Comparison of ENCODE assay signal across 25 cellular contexts in genomic region chr1:39043513-39043912, GRCh38. TPM values are rescaled to one million over a fixed set of nuclear protein-coding genes. Genes with fewer than 3 reads are reported as not detected.
DNase-seq lines count a peak whose midpoint lies in the region; ATAC-seq and TF ChIP-seq lines count a peak whose summit lies in the region.
"Had no signal": no experiment of that assay in that cellular context is flagged by ENCODE, and none has a peak within 500 bp of the region (broad histone marks: within the 10 kb centered on the region; RNA-seq: fewer than 3 reads in every experiment).

No MANE protein-coding gene starts in this region.

- peaks cover 13% of the 10 kb centered on the region for H3K36me3 Mint-ChIP-seq in T-helper 2 cell treated with Interferon-gamma antibody and Interleukin-4, amounts not matched to agents 5 μg/mL and 100 μg/mL, for 36 hours (ENCODE audit: low read depth)
- H3K36me3 Mint-ChIP-seq in central memory CD8-positive, alpha-beta T cell (ENCODE audit: insufficient read depth) = peaks cover 16% of the 10 kb centered on the region

- H3K27me3 ChIP-seq in upper lobe of right lung (no peaks in the 10 kb centered on the region), hepatocyte (no peaks in the 10 kb centered on the region), mesenchymal stem cell (ENCODE audit: control insufficient read depth in 1 of 2, insufficient read depth in 1 of 2, low read length in 2 of 2) (no peaks in the 10 kb centered on the region), GM23248 (replicated peaks; ENCODE audit: insufficient read depth) (no peaks in the 10 kb centered on the region)

- H3K79me2 ChIP-seq in hepatocyte (no peaks in the 10 kb centered on the region), GM23248 (ENCODE audit: insufficient read depth) (no peaks in the 10 kb centered on the region)

- H3K23ac ChIP-seq in mesenchymal stem cell (ENCODE audit: low read length in 2 of 2) = no peak overlapping the region

- no peak overlapping the region for H3K4me3 ChIP-seq in upper lobe of right lung
- no peak overlapping the region for H3K4me3 ChIP-seq in hepatocyte
- no peak overlapping the region for H3K4me3 ChIP-seq in mesenchymal stem cell (ENCODE audit: insufficient read depth in 1 of 2, low read depth in 1 of 2, low read length in 2 of 2)
- H3K4me3 ChIP-seq in GM23248 = no peak overlapping the region

- no peak overlapping the region for H3K4ac ChIP-seq in mesenchymal stem cell (ENCODE audit: low read depth in 1 of 2, low read length in 2 of 2)

- H4K91ac ChIP-seq in mesenchymal stem cell (ENCODE audit: low read length) = no peak overlapping the region

- H3K27ac Mint-ChIP-seq in T-helper 2 cell treated with Interferon-gamma antibody and Interleukin-4, amounts not matched to agents 5 μg/mL and 100 μg/mL, for 36 hours = peak overlapping the region; percentile 36
- H3K27ac Mint-ChIP-seq in central memory CD8-positive, alpha-beta T cell (ENCODE audit: low read depth) = peak overlapping the region; percentile 4
- H3K27ac Mint-ChIP-seq: activated naive CD8-positive, alpha-beta T cell treated with anti-CD3 and anti-CD28 coated beads, Interleukin-2, amount 10 ng/mL, durations not matched to agents 7 days and 5 days had no signal

- H4K8ac ChIP-seq in mesenchymal stem cell (ENCODE audit: low read length) = no peak overlapping the region

- H3K9me3 Mint-ChIP-seq in T-helper 2 cell treated with Interferon-gamma antibody and Interleukin-4, amounts not matched to agents 5 μg/mL and 100 μg/mL, for 36 hours = no peaks in the 10 kb centered on the region
- H3K9me3 Mint-ChIP-seq in central memory CD8-positive, alpha-beta T cell = no peaks in the 10 kb centered on the region
- H3K9me3 Mint-ChIP-seq: activated naive CD8-positive, alpha-beta T cell treated with anti-CD3 and anti-CD28 coated beads, Interleukin-2, amount 10 ng/mL, durations not matched to agents 7 days and 5 days had no signal

- no peak for TF ChIP-seq CTCF in upper lobe of right lung (IDR thresholded peaks at IDR 0.05)
- TF ChIP-seq CTCF in hepatocyte (IDR thresholded peaks at IDR 0.05; ENCODE audit: poor library complexity) = no peak

- H3K79me1 ChIP-seq in mesenchymal stem cell (replicated peaks; ENCODE audit: low read length, poor library complexity, severe bottlenecking) = no peaks in the 10 kb centered on the region

- H3K9me3 ChIP-seq in upper lobe of right lung = no peaks in the 10 kb centered on the region
- H3K9me3 ChIP-seq in hepatocyte (ENCODE audit: low read depth) = no peaks in the 10 kb centered on the region
- no peaks in the 10 kb centered on the region for H3K9me3 ChIP-seq in mesenchymal stem cell (ENCODE audit: control insufficient read depth, low read length)
- no peaks in the 10 kb centered on the region for H3K9me3 ChIP-seq in GM23248 (ENCODE audit: low read depth)

- no peak overlapping the region for H3K4me3 Mint-ChIP-seq in T-helper 2 cell treated with Interferon-gamma antibody and Interleukin-4, amounts not matched to agents 5 μg/mL and 100 μg/mL, for 36 hours
- H3K4me3 Mint-ChIP-seq in central memory CD8-positive, alpha-beta T cell = no peak overlapping the region
- H3K4me3 Mint-ChIP-seq: activated naive CD8-positive, alpha-beta T cell treated with anti-CD3 and anti-CD28 coated beads, Interleukin-2, amount 10 ng/mL, durations not matched to agents 7 days and 5 days had no signal

- H3K4me2 ChIP-seq in hepatocyte (no peak overlapping the region), mesenchymal stem cell (ENCODE audit: low read length, poor library complexity, severe bottlenecking) (no peak overlapping the region), GM23248 (ENCODE audit: unreplicated experiment) (no peak overlapping the region)

- no peak overlapping the region for H2BK15ac ChIP-seq in mesenchymal stem cell (ENCODE audit: low read depth, poor library complexity, severe bottlenecking)

- no peak overlapping the region for H2BK12ac ChIP-seq in mesenchymal stem cell (ENCODE audit: low read length in 2 of 2)

- no peak overlapping the region for H2BK120ac ChIP-seq in mesenchymal stem cell (ENCODE audit: low read depth, low read length)

- peaks cover 30% of the 10 kb centered on the region for H3F3A ChIP-seq in GM23248 (ENCODE audit: insufficient read depth)

- H3K27ac ChIP-seq in upper lobe of right lung (no peak overlapping the region), hepatocyte (no peak overlapping the region), mesenchymal stem cell (ENCODE audit: low read length, poor library complexity, severe bottlenecking) (no peak overlapping the region), GM23248 (no peak overlapping the region)

- no peak overlapping the region for H3K14ac ChIP-seq in mesenchymal stem cell (ENCODE audit: low read length in 2 of 2)

- no peak overlapping the region for H3K18ac ChIP-seq in mesenchymal stem cell (ENCODE audit: low read depth in 1 of 2, low read length in 2 of 2)

- H3K4me1 Mint-ChIP-seq in T-helper 2 cell treated with Interferon-gamma antibody and Interleukin-4, amounts not matched to agents 5 μg/mL and 100 μg/mL, for 36 hours (ENCODE audit: low read depth) = peaks cover 3% of the 10 kb centered on the region
- no peaks in the 10 kb centered on the region for H3K4me1 Mint-ChIP-seq in central memory CD8-positive, alpha-beta T cell

- H2BK5ac ChIP-seq in mesenchymal stem cell (ENCODE audit: low read depth, low read length, poor library complexity, severe bottlenecking) = no peak overlapping the region

- no peaks in the 10 kb centered on the region for H3K4me1 ChIP-seq in upper lobe of right lung
- H3K4me1 ChIP-seq in hepatocyte (ENCODE audit: insufficient read depth) = no peaks in the 10 kb centered on the region
- H3K4me1 ChIP-seq in mesenchymal stem cell (ENCODE audit: control insufficient read depth, insufficient read depth, low read depth, low read length) = peaks cover 10% of the 10 kb centered on the region
- H3K4me1 ChIP-seq in GM23248 (ENCODE audit: insufficient read depth) = peaks cover 20% of the 10 kb centered on the region

- no peak overlapping the region for H2AK5ac ChIP-seq in mesenchymal stem cell (ENCODE audit: low read length, severe bottlenecking)

- no peak overlapping the region for H3K9ac ChIP-seq in mesenchymal stem cell (ENCODE audit: low read length)
- H3K9ac ChIP-seq in GM23248 = no peak overlapping the region

- no peak overlapping the region for H2AFZ ChIP-seq in hepatocyte
- no peak overlapping the region for H2AFZ ChIP-seq in mesenchymal stem cell (ENCODE audit: low read depth, low read length)
- no peak overlapping the region for H2AFZ ChIP-seq in GM23248

- no peak for ATAC-seq in central memory CD8-positive, alpha-beta T cell (replicated peaks; ENCODE audit: extremely low read depth, poor library complexity, severe bottlenecking)
- peak; percentile 19 for ATAC-seq in upper lobe of right lung
- ATAC-seq: activated CD4-positive, CD25-positive, alpha-beta regulatory T cell treated with anti-CD3 and anti-CD28 coated beads, Interleukin-2, amount 50 U/mL, for 24 hours; left lobe of liver; Right ventricle myocardium inferior had no signal

- in situ Hi-C loops in GM23248 (cut with MboI) = no loop called here

- 91% methylated on average over 3 of the region's 3 CpGs for WGBS in hepatocyte (ENCODE audit: low lambda C conversion rate, missing lambda C conversion rate)
- WGBS in mesenchymal stem cell = 97% methylated on average over 2 of the region's 3 CpGs
- WGBS in GM23248 (ENCODE audit: low coverage in 1 of 2, low lambda C conversion rate in 2 of 2, missing lambda C conversion rate in 2 of 2), 2 experiments = 90 to 95% methylated on average over 3 of the region's 3 CpGs

- no peak for DNase-seq in T-helper 2 cell treated with Interferon-gamma antibody and Interleukin-4, amounts not matched to agents 5 μg/mL and 100 μg/mL, for 36 hours (ENCODE audit: low spot score)
- DNase-seq in T-helper 2 cell (no peak), NOMO-1 treated with DMSO at 0.1 percent for 48 hours (lab: John Stamatoyannopoulos, UW; ENCODE audit: unreplicated experiment) (peak; percentile 53), upper lobe of right lung (no peak), hepatocyte (ENCODE audit: low spot score) (no peak), mesenchymal stem cell (no peak), GM23248 (no peak)
- no peak for DNase-seq in central memory CD8-positive, alpha-beta T cell (ENCODE audit: low spot score in 2 of 2)
- DNase-seq: 8988T; activated CD4-positive, alpha-beta T cell treated with anti-CD3 and anti-CD28 coated beads, Interleukin-2, amount 50 U/mL, for 48 hours; activated naive CD8-positive, alpha-beta T cell treated with anti-CD3 and anti-CD28 coated beads, Interleukin-2, amount 10 ng/mL, durations not matched to agents 7 days and 5 days; central memory CD4-positive, alpha-beta T cell; dermis blood vessel endothelial cell; DMS153; mesendoderm; NCI-H1417; NCI-H446; NCI-H774; nucleus accumbens; stimulated activated CD4-positive, alpha-beta T cell treated with anti-CD3 and anti-CD28 coated beads, Interleukin-4, amount 100 ng/mL, for 4 hours; stimulated activated naive CD4-positive, alpha-beta T cell treated with Interleukin-2 at 50 U/mL for 16 hours; T1000 had no signal

- H3K36me3 ChIP-seq in upper lobe of right lung (peaks cover 26% of the 10 kb centered on the region), hepatocyte (replicated peaks; ENCODE audit: insufficient read depth, low read depth) (no peaks in the 10 kb centered on the region), mesenchymal stem cell (ENCODE audit: control insufficient read depth in 1 of 2, insufficient read depth in 2 of 2, low read depth in 1 of 2, low read length in 2 of 2) (peaks cover 11 to 43% of the 10 kb centered on the region in 2 experiments), GM23248 (ENCODE audit: low read depth) (peaks cover 10% of the 10 kb centered on the region; the same call in 1 of the 2 replicates)

- H4K20me1 ChIP-seq in hepatocyte (ENCODE audit: insufficient read depth, poor library complexity, severe bottlenecking) (no peaks in the 10 kb centered on the region), GM23248 (ENCODE audit: insufficient read depth) (no peaks in the 10 kb centered on the region)

- H3K9me2 ChIP-seq in hepatocyte (replicated peaks; ENCODE audit: insufficient read depth) = no peaks in the 10 kb centered on the region
- no peaks in the 10 kb centered on the region for H3K9me2 ChIP-seq in GM23248 (ENCODE audit: insufficient read depth)

- intact Hi-C loops in upper lobe of right lung (cut with DNase I) = no loop called here

- H3K27me3 Mint-ChIP-seq in T-helper 2 cell treated with Interferon-gamma antibody and Interleukin-4, amounts not matched to agents 5 μg/mL and 100 μg/mL, for 36 hours (ENCODE audit: low read depth) = no peaks in the 10 kb centered on the region
- no peaks in the 10 kb centered on the region for H3K27me3 Mint-ChIP-seq in central memory CD8-positive, alpha-beta T cell
- H3K27me3 Mint-ChIP-seq: activated naive CD8-positive, alpha-beta T cell treated with anti-CD3 and anti-CD28 coated beads, Interleukin-2, amount 10 ng/mL, durations not matched to agents 7 days and 5 days had no signal

RNA-seq across cellular contexts. Expression of gene NDUFS5, which starts 17.4 kb away (rescaled TPM):
- 154 TPM for total RNA-seq in upper lobe of right lung
- total RNA-seq in hepatocyte = 449 and 465 TPM in 2 replicates
- polyA plus RNA-seq in hepatocyte = 535 and 547 TPM in 2 replicates
- 630 TPM for polyA plus RNA-seq in mesenchymal stem cell (2013, experiment 1 of 2)
- polyA plus RNA-seq in mesenchymal stem cell (2013, experiment 2 of 2) = 643 TPM
- 257 and 319 TPM in 2 replicates for total RNA-seq in GM23248 (2014; rRNA removed; shearing (Covaris generic))
- 602 and 606 TPM in 2 replicates for polyA plus RNA-seq in GM23248 (2016; fragmentation: Nextera tagmentation; extraction: Ambion mirVana)

RNA-seq across cellular contexts. Expression of gene AKIRIN1, which starts 52.4 kb away (rescaled TPM):
- total RNA-seq in upper lobe of right lung (49.8 TPM), hepatocyte (75.1 and 81.9 TPM in 2 replicates)
- polyA plus RNA-seq in hepatocyte (70.7 and 77.3 TPM in 2 replicates), GM23248 (2016; fragmentation: Nextera tagmentation; extraction: Ambion mirVana) (65.5 and 68.5 TPM in 2 replicates)
- polyA plus RNA-seq in mesenchymal stem cell (2013, experiment 1 of 2) = 66.1 TPM
- 68.3 TPM for polyA plus RNA-seq in mesenchymal stem cell (2013, experiment 2 of 2)
- total RNA-seq in GM23248 (2014; rRNA removed; shearing (Covaris generic)) = 56.1 and 69.7 TPM in 2 replicates
